ENCODE assay signal across 17 cellular contexts in the genomic region with DNA sequence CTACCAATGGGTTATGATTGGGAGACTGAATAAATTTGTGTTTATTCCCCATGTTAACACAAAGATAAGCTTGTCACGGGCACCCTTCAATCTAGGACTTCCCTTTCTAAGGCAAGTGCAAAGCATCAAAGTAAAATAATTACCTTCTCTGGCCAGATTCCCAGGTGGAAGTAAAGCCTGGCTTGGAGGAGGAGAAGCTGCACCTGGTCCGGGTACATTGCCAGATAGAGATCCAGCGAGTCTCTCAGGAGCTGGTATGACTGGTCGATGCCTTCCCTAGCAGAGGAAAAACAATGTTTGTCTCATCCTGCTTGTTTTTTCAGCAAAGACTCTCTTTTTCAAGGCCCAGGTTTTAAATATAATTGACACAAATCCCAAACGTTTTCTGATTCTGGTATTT. TPM values are rescaled to one million over a fixed set of nuclear protein-coding genes. Genes with fewer than 3 reads are reported as not detected.
DNase-seq lines count a peak whose midpoint lies in the region; ATAC-seq and TF ChIP-seq lines count a peak whose summit lies in the region.
"Had no signal": no experiment of that assay in that cellular context is flagged by ENCODE, and none has a peak within 500 bp of the region (broad histone marks: within the 10 kb centered on the region; RNA-seq: fewer than 3 reads in every experiment).

No MANE protein-coding gene starts in this region.

- 45% methylated on average over 5 of the region's 5 CpGs for WGBS in prostate gland
- no CpG with 5 or more reads among the region's 5 CpGs for WGBS in H9 (ENCODE audit: extremely low coverage, insufficient read length, low lambda C conversion rate)

- H3K27ac Mint-ChIP-seq in H9: no peak overlapping the region
- H3K27ac Mint-ChIP-seq in stimulated activated effector memory CD8-positive, alpha-beta T cell treated with anti-CD3 and anti-CD28 coated beads, Interleukin-12 subunit alpha, Interleukin-12 subunit beta, amount 100 ng/mL, for 72 hours: no peak overlapping the region
- H3K27ac Mint-ChIP-seq: HFFc6 had no signal

- no peak overlapping the region for H3K4me3 ChIP-seq in prostate gland
- H3K4me3 ChIP-seq: K562, PC-9 had no signal

- no peak overlapping the region for H3K14ac ChIP-seq in H9 (ENCODE audit: insufficient read depth, low read length)

- no peaks in the 10 kb centered on the region for H3K27me3 Mint-ChIP-seq in H9 (ENCODE audit: low read depth)
- H3K27me3 Mint-ChIP-seq: CD8-positive, alpha-beta memory T cell had no signal

- H3K79me2 ChIP-seq in H9 (ENCODE audit: insufficient read depth, low read length): no peaks in the 10 kb centered on the region

- no peak overlapping the region for H2AFZ ChIP-seq in H9 (ENCODE audit: low read length)
- H2AFZ ChIP-seq: PC-9 had no signal

- no peak overlapping the region for H3K4me3 Mint-ChIP-seq in H9
- H3K4me3 Mint-ChIP-seq in stimulated activated effector memory CD8-positive, alpha-beta T cell treated with anti-CD3 and anti-CD28 coated beads, Interleukin-12 subunit alpha, Interleukin-12 subunit beta, amount 100 ng/mL, for 72 hours: no peak overlapping the region
- H3K4me3 Mint-ChIP-seq: CD8-positive, alpha-beta memory T cell; HFFc6 had no signal

- H3T11ph ChIP-seq in H9 (ENCODE audit: low read length): no peak overlapping the region

- no peaks in the 10 kb centered on the region for H3K79me1 ChIP-seq in H9 (ENCODE audit: insufficient read depth, low read depth, low read length, poor library complexity, severe bottlenecking)

- H2BK5ac ChIP-seq in H9 (ENCODE audit: insufficient read length, low read length): no peak overlapping the region

- no peaks in the 10 kb centered on the region for H3K4me1 Mint-ChIP-seq in H9
- H3K4me1 Mint-ChIP-seq in stimulated activated effector memory CD8-positive, alpha-beta T cell treated with anti-CD3 and anti-CD28 coated beads, Interleukin-12 subunit alpha, Interleukin-12 subunit beta, amount 100 ng/mL, for 72 hours: peaks cover 10% of the 10 kb centered on the region

- H2BK12ac ChIP-seq in H9 (ENCODE audit: insufficient read length, low read depth, low read length): no peak overlapping the region

- H3K27ac ChIP-seq in VCaP (peak overlapping the region; percentile 77), prostate gland (peak overlapping the region in 1 of 2 donors; percentile 31), H9 (ENCODE audit: insufficient read length, low read depth, low read length) (no peak overlapping the region)
- H3K27ac ChIP-seq: 22Rv1, PC-9 had no signal

- peaks cover 56 to 95% (median 91%) of the 10 kb centered on the region in 3 experiments; a peak in 6 of 7 replicates for H3K36me3 Mint-ChIP-seq in H9 (ENCODE audit: insufficient read depth in 1 of 3, low read depth in 3 of 3)
- H3K36me3 Mint-ChIP-seq in stimulated activated effector memory CD8-positive, alpha-beta T cell treated with anti-CD3 and anti-CD28 coated beads, Interleukin-12 subunit alpha, Interleukin-12 subunit beta, amount 100 ng/mL, for 72 hours: peaks cover 100% of the 10 kb centered on the region

- peak; percentile 54 for DNase-seq in NCI-H2107 treated with DMSO at 0.1 percent for 48 hours (lab: John Stamatoyannopoulos, UW; ENCODE audit: unreplicated experiment)
- no peak for DNase-seq in NCI-H2107 (lab: John Stamatoyannopoulos, UW)
- DNase-seq in NCI-H1105 treated with DMSO at 0.1 percent for 48 hours (lab: John Stamatoyannopoulos, UW): peak; percentile 95
- DNase-seq in prostate gland (ENCODE audit: low spot score): peak; percentile 66
- DNase-seq in HuH-7.5 (ENCODE audit: low spot score): no peak
- no peak for DNase-seq in H9
- DNase-seq in stimulated activated effector memory CD8-positive, alpha-beta T cell treated with anti-CD3 and anti-CD28 coated beads, Interleukin-12 subunit alpha, Interleukin-12 subunit beta, amount 100 ng/mL, for 72 hours (ENCODE audit: low spot score in 2 of 2): no peak
- DNase-seq: CD8-positive, alpha-beta memory T cell; EL; HFFc6; NCI-H187 treated with DMSO at 0.1 percent for 48 hours; NCI-H345; NCI-H526 treated with DMSO at 0.1 percent for 48 hours; PC-9 had no signal

- H4K5ac ChIP-seq in H9 (ENCODE audit: insufficient read length, low read depth, low read length): no peak overlapping the region

- no peak overlapping the region for H3K4ac ChIP-seq in H9 (ENCODE audit: low read depth, low read length)

- H4K91ac ChIP-seq in H9 (ENCODE audit: insufficient read length, low read depth, low read length): no peak overlapping the region

- H3K4me2 ChIP-seq in H9 (ENCODE audit: insufficient read depth, insufficient read length, low read length): no peak overlapping the region
- H3K4me2 ChIP-seq: PC-9 had no signal

- no peak overlapping the region for H3K9ac ChIP-seq in H9 (ENCODE audit: extremely low read depth, insufficient read length, low read length)

- TF ChIP-seq CTCF in VCaP (conservative IDR thresholded peaks at IDR 0.05): no peak
- TF ChIP-seq CTCF in prostate gland (IDR thresholded peaks at IDR 0.05): no peak
- no peak for TF ChIP-seq CTCF in H9 (conservative IDR thresholded peaks at IDR 0.05)

- H3K9me3 Mint-ChIP-seq in H9: no peaks in the 10 kb centered on the region
- H3K9me3 Mint-ChIP-seq in stimulated activated effector memory CD8-positive, alpha-beta T cell treated with anti-CD3 and anti-CD28 coated beads, Interleukin-12 subunit alpha, Interleukin-12 subunit beta, amount 100 ng/mL, for 72 hours: no peaks in the 10 kb centered on the region
- H3K9me3 Mint-ChIP-seq: CD8-positive, alpha-beta memory T cell; HFFc6 had no signal

- H2BK120ac ChIP-seq in H9 (ENCODE audit: low read depth, low read length, poor library complexity, severe bottlenecking): no peak overlapping the region

- no peak overlapping the region for H2BK15ac ChIP-seq in H9 (ENCODE audit: low read depth, low read length)

- no peaks in the 10 kb centered on the region for H3K4me1 ChIP-seq in prostate gland (replicated peaks)
- H3K4me1 ChIP-seq in H9 (ENCODE audit: insufficient read depth, low read length): no peaks in the 10 kb centered on the region

- H3K23ac ChIP-seq in H9 (ENCODE audit: insufficient read length, low read depth, low read length): no peak overlapping the region

- no peak overlapping the region for H3K18ac ChIP-seq in H9 (ENCODE audit: insufficient read length, low read depth, low read length)

- ATAC-seq in stimulated activated effector memory CD8-positive, alpha-beta T cell treated with anti-CD3 and anti-CD28 coated beads, Interleukin-12 subunit alpha, Interleukin-12 subunit beta, amount 100 ng/mL, for 72 hours: no peak
- ATAC-seq: K562 had no signal

- H3K23me2 ChIP-seq in H9 (ENCODE audit: insufficient read length, low read depth, low read length, poor library complexity, severe bottlenecking): no peaks in the 10 kb centered on the region

- H4K8ac ChIP-seq in H9 (replicated peaks; ENCODE audit: insufficient read length, low read depth, low read length): no peak overlapping the region

- H3K27me3 ChIP-seq in prostate gland (replicated peaks; ENCODE audit: insufficient read depth): no peaks in the 10 kb centered on the region
- H3K27me3 ChIP-seq in H9 (ENCODE audit: insufficient read depth, low read length): no peaks in the 10 kb centered on the region

- TF ChIP-seq POLR2A in prostate gland (IDR thresholded peaks at IDR 0.05): no peak

- no peak overlapping the region for H3K56ac ChIP-seq in H9 (ENCODE audit: insufficient read length, low read depth, low read length)

- no peak overlapping the region for H2BK20ac ChIP-seq in H9 (ENCODE audit: low read depth, low read length, poor library complexity, severe bottlenecking)

- H3K9me3 ChIP-seq in prostate gland: no peaks in the 10 kb centered on the region
- H3K9me3 ChIP-seq in H9 (ENCODE audit: control insufficient read depth, low read depth, low read length): no peaks in the 10 kb centered on the region

- H3K36me3 ChIP-seq in prostate gland: no peaks in the 10 kb centered on the region

- intact Hi-C loops in prostate gland (cut with DNase I): no loop called here

- no peak overlapping the region for H2AK5ac ChIP-seq in H9 (ENCODE audit: insufficient read length, low read length)

- no peaks in the 10 kb centered on the region for H4K20me1 ChIP-seq in H9 (ENCODE audit: control insufficient read depth, insufficient read depth, insufficient read length)

RNA-seq across cellular contexts. Expression of gene FBXO21, which starts 24.9 kb away (rescaled TPM):
- total RNA-seq in prostate gland (100 to 1,000 TPM; 179 to 412 TPM), H9 (2021) (58.5 and 58.6 TPM in 2 replicates)

Comparison
In these comparisons a context has a peak if more than half of its experiments do, and no peak if none do; other contexts are left out.
1. DNase-seq: peak in NCI-H2107 treated with DMSO at 0.1 percent for 48 hours (single experiment), NCI-H1105 treated with DMSO at 0.1 percent for 48 hours (single experiment) and prostate gland (single experiment); none in NCI-H2107 (single experiment), HuH-7.5 (single experiment), H9 (single experiment) and stimulated activated effector memory CD8-positive, alpha-beta T cell treated with anti-CD3 and anti-CD28 coated beads, Interleukin-12 subunit alpha, Interleukin-12 subunit beta, amount 100 ng/mL, for 72 hours (0 of 2).